In the genomic region with DNA sequence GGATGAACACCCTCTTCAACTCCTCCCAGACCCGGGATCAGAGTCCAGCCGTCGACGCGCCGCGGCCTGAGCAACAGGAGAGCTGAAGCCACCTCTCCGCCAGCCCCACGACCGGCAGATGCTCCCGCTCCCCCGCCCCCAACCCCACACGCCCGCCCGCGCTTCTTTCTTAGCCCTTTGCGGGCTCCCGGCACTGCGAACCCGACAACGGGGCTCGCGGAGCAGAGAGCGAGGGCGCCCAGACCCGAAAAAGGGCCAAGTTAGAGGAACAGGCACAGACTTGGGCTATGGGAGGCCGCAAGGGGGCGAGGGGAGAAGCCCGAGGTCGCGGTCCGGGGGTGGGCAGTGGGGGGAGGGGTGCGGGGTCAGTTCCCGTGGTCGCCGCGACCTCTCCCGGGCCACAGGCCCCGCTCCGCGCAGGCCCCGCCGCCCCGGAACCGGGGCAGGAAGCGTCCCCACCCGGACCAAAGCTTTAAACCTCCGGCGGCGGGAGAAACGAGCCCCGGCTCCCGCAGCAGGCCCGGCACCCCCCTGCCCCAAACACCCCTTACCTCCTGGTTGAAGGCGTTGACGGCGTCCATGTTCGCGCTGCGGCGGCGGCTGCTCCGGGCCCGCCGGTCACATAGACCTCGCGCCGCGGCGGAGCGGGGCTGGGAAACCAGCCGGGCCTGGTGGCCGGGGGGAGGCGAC, we compare ENCODE assay signal across 1 cellular context.
A peak's percentile ranks its signal among the peaks of the same experiment; 100 is the strongest.
TF ChIP-seq lines count a peak whose summit lies in the region.

No MANE protein-coding gene starts in this region.

TF ChIP-seq in HepG2, 621 proteins besides CTCF, POLR2A, EP300 and RAD21 (continued from another document):
- TF ChIP-seq, protein P1, sequence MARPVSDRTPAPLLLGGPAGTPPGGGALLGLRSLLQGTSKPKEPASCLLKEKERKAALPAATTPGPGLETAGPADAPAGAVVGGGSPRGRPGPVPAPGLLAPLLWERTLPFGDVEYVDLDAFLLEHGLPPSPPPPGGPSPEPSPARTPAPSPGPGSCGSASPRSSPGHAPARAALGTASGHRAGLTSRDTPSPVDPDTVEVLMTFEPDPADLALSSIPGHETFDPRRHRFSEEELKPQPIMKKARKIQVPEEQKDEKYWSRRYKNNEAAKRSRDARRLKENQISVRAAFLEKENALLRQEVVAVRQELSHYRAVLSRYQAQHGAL (CRISPR knock-in tag; IDR thresholded peaks at IDR 0.05; ENCODE audit: not compliant biosample characterization) = no peak
- TF ChIP-seq ETV5 (CRISPR knock-in tag; IDR thresholded peaks at IDR 0.05; ENCODE audit: borderline replicate concordance) (no peak), ZNF326 (CRISPR knock-in tag; IDR thresholded peaks at IDR 0.05; ENCODE audit: borderline replicate concordance) (no peak), MED1 (CRISPR knock-in tag; IDR thresholded peaks at IDR 0.05) (no peak), MIXL1 (CRISPR knock-in tag; IDR thresholded peaks at IDR 0.05) (no peak), ARNTL (CRISPR knock-in tag; IDR thresholded peaks at IDR 0.05) (0 out of 2 replicates have a peak, but pooled peaks have one; percentile 0), ARHGAP35 (CRISPR knock-in tag; IDR thresholded peaks at IDR 0.05; ENCODE audit: borderline replicate concordance) (no peak), ZKSCAN8 (CRISPR knock-in tag; IDR thresholded peaks at IDR 0.05; ENCODE audit: borderline replicate concordance) (no peak), ZFP36L1 (CRISPR knock-in tag; IDR thresholded peaks at IDR 0.05) (no peak), HNRNPH1 (optimal IDR thresholded peaks at IDR 0.05; ENCODE audit: low read depth, low read length) (no peak), ETV6 (CRISPR knock-in tag; conservative IDR thresholded peaks at IDR 0.05) (no peak), NFYB (CRISPR knock-in tag; IDR thresholded peaks at IDR 0.05) (no peak), TCF7L2 (IDR thresholded peaks at IDR 0.05; ENCODE audit: low read depth, low read length) (no peak), CCDC6 (CRISPR knock-in tag; IDR thresholded peaks at IDR 0.05) (no peak), MEF2D (CRISPR knock-in tag; IDR thresholded peaks at IDR 0.05) (no peak), ZNF589 (CRISPR knock-in tag; conservative IDR thresholded peaks at IDR 0.05) (no peak), SMAD1 (CRISPR knock-in tag; IDR thresholded peaks at IDR 0.05; ENCODE audit: borderline replicate concordance, low read depth) (no peak), ZSCAN29 (CRISPR knock-in tag; conservative IDR thresholded peaks at IDR 0.05) (no peak), HHEX (CRISPR knock-in tag; IDR thresholded peaks at IDR 0.05) (no peak), ZNF660 (CRISPR knock-in tag; IDR thresholded peaks at IDR 0.05; ENCODE audit: borderline replicate concordance, low read depth) (no peak), SIN3B (IDR thresholded peaks at IDR 0.05; ENCODE audit: low read length) (no peak), BRCA1 (CRISPR knock-in tag; IDR thresholded peaks at IDR 0.05) (no peak)
- TF ChIP-seq, protein P2, sequence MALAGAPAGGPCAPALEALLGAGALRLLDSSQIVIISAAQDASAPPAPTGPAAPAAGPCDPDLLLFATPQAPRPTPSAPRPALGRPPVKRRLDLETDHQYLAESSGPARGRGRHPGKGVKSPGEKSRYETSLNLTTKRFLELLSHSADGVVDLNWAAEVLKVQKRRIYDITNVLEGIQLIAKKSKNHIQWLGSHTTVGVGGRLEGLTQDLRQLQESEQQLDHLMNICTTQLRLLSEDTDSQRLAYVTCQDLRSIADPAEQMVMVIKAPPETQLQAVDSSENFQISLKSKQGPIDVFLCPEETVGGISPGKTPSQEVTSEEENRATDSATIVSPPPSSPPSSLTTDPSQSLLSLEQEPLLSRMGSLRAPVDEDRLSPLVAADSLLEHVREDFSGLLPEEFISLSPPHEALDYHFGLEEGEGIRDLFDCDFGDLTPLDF (CRISPR knock-in tag; IDR thresholded peaks at IDR 0.05) = no peak
- TF ChIP-seq, protein P3, sequence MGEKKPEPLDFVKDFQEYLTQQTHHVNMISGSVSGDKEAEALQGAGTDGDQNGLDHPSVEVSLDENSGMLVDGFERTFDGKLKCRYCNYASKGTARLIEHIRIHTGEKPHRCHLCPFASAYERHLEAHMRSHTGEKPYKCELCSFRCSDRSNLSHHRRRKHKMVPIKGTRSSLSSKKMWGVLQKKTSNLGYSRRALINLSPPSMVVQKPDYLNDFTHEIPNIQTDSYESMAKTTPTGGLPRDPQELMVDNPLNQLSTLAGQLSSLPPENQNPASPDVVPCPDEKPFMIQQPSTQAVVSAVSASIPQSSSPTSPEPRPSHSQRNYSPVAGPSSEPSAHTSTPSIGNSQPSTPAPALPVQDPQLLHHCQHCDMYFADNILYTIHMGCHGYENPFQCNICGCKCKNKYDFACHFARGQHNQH (CRISPR knock-in tag; IDR thresholded peaks at IDR 0.05) = no peak
- TF ChIP-seq, protein P4, sequence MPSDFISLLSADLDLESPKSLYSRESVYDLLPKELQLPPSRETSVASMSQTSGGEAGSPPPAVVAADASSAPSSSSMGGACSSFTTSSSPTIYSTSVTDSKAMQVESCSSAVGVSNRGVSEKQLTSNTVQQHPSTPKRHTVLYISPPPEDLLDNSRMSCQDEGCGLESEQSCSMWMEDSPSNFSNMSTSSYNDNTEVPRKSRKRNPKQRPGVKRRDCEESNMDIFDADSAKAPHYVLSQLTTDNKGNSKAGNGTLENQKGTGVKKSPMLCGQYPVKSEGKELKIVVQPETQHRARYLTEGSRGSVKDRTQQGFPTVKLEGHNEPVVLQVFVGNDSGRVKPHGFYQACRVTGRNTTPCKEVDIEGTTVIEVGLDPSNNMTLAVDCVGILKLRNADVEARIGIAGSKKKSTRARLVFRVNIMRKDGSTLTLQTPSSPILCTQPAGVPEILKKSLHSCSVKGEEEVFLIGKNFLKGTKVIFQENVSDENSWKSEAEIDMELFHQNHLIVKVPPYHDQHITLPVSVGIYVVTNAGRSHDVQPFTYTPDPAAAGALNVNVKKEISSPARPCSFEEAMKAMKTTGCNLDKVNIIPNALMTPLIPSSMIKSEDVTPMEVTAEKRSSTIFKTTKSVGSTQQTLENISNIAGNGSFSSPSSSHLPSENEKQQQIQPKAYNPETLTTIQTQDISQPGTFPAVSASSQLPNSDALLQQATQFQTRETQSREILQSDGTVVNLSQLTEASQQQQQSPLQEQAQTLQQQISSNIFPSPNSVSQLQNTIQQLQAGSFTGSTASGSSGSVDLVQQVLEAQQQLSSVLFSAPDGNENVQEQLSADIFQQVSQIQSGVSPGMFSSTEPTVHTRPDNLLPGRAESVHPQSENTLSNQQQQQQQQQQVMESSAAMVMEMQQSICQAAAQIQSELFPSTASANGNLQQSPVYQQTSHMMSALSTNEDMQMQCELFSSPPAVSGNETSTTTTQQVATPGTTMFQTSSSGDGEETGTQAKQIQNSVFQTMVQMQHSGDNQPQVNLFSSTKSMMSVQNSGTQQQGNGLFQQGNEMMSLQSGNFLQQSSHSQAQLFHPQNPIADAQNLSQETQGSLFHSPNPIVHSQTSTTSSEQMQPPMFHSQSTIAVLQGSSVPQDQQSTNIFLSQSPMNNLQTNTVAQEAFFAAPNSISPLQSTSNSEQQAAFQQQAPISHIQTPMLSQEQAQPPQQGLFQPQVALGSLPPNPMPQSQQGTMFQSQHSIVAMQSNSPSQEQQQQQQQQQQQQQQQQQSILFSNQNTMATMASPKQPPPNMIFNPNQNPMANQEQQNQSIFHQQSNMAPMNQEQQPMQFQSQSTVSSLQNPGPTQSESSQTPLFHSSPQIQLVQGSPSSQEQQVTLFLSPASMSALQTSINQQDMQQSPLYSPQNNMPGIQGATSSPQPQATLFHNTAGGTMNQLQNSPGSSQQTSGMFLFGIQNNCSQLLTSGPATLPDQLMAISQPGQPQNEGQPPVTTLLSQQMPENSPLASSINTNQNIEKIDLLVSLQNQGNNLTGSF (CRISPR knock-in tag; IDR thresholded peaks at IDR 0.05) = no peak
- TF ChIP-seq, protein P5, sequence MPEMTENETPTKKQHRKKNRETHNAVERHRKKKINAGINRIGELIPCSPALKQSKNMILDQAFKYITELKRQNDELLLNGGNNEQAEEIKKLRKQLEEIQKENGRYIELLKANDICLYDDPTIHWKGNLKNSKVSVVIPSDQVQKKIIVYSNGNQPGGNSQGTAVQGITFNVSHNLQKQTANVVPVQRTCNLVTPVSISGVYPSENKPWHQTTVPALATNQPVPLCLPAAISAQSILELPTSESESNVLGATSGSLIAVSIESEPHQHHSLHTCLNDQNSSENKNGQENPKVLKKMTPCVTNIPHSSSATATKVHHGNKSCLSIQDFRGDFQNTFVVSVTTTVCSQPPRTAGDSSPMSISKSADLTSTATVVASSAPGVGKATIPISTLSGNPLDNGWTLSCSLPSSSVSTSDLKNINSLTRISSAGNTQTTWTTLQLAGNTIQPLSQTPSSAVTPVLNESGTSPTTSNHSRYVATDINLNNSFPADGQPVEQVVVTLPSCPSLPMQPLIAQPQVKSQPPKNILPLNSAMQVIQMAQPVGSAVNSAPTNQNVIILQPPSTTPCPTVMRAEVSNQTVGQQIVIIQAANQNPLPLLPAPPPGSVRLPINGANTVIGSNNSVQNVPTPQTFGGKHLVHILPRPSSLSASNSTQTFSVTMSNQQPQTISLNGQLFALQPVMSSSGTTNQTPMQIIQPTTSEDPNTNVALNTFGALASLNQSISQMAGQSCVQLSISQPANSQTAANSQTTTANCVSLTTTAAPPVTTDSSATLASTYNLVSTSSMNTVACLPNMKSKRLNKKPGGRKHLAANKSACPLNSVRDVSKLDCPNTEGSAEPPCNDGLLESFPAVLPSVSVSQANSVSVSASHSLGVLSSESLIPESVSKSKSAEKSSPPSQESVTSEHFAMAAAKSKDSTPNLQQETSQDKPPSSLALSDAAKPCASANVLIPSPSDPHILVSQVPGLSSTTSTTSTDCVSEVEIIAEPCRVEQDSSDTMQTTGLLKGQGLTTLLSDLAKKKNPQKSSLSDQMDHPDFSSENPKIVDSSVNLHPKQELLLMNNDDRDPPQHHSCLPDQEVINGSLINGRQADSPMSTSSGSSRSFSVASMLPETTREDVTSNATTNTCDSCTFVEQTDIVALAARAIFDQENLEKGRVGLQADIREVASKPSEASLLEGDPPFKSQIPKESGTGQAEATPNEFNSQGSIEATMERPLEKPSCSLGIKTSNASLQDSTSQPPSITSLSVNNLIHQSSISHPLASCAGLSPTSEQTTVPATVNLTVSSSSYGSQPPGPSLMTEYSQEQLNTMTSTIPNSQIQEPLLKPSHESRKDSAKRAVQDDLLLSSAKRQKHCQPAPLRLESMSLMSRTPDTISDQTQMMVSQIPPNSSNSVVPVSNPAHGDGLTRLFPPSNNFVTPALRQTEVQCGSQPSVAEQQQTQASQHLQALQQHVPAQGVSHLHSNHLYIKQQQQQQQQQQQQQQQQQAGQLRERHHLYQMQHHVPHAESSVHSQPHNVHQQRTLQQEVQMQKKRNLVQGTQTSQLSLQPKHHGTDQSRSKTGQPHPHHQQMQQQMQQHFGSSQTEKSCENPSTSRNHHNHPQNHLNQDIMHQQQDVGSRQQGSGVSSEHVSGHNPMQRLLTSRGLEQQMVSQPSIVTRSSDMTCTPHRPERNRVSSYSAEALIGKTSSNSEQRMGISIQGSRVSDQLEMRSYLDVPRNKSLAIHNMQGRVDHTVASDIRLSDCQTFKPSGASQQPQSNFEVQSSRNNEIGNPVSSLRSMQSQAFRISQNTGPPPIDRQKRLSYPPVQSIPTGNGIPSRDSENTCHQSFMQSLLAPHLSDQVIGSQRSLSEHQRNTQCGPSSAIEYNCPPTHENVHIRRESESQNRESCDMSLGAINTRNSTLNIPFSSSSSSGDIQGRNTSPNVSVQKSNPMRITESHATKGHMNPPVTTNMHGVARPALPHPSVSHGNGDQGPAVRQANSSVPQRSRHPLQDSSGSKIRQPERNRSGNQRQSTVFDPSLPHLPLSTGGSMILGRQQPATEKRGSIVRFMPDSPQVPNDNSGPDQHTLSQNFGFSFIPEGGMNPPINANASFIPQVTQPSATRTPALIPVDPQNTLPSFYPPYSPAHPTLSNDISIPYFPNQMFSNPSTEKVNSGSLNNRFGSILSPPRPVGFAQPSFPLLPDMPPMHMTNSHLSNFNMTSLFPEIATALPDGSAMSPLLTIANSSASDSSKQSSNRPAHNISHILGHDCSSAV (CRISPR knock-in tag; IDR thresholded peaks at IDR 0.05; ENCODE audit: borderline replicate concordance) = no peak
- TF ChIP-seq, protein P6, sequence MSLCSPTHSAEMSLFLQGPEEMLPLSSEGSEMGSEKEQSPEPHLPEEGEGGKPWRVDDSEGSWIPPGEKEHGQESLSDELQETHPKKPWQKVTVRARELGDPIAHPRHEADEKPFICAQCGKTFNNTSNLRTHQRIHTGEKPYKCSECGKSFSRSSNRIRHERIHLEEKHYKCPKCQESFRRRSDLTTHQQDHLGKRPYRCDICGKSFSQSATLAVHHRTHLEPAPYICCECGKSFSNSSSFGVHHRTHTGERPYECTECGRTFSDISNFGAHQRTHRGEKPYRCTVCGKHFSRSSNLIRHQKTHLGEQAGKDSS (CRISPR knock-in tag; IDR thresholded peaks at IDR 0.05; ENCODE audit: borderline replicate concordance, low read depth) = no peak
- TF ChIP-seq, protein P7, sequence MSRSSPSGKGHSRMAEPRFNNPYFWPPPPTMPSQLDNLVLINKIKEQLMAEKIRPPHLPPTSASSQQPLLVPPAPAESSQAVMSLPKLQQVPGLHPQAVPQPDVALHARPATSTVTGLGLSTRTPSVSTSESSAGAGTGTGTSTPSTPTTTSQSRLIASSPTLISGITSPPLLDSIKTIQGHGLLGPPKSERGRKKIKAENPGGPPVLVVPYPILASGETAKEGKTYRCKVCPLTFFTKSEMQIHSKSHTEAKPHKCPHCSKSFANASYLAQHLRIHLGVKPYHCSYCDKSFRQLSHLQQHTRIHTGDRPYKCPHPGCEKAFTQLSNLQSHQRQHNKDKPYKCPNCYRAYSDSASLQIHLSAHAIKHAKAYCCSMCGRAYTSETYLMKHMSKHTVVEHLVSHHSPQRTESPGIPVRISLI (CRISPR knock-in tag; IDR thresholded peaks at IDR 0.05; ENCODE audit: borderline replicate concordance) = no peak
- TF ChIP-seq, protein P8, sequence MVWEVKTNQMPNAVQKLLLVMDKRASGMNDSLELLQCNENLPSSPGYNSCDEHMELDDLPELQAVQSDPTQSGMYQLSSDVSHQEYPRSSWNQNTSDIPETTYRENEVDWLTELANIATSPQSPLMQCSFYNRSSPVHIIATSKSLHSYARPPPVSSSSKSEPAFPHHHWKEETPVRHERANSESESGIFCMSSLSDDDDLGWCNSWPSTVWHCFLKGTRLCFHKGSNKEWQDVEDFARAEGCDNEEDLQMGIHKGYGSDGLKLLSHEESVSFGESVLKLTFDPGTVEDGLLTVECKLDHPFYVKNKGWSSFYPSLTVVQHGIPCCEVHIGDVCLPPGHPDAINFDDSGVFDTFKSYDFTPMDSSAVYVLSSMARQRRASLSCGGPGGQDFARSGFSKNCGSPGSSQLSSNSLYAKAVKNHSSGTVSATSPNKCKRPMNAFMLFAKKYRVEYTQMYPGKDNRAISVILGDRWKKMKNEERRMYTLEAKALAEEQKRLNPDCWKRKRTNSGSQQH (CRISPR knock-in tag; IDR thresholded peaks at IDR 0.05; ENCODE audit: low read depth) = no peak
TF ChIP-seq in HepG2: peak in this region for 38.
